Comparison of ENCODE assay signal across 19 cellular contexts in genomic region chr14:72616811-72617210, GRCh38.
DNase-seq lines count a peak whose midpoint lies in the region; TF ChIP-seq lines count a peak whose summit lies in the region.
"Had no signal": no experiment of that assay in that cellular context is flagged by ENCODE, and none has a peak within 500 bp of the region (broad histone marks: within the 10 kb centered on the region; RNA-seq: fewer than 3 reads in every experiment).

No MANE protein-coding gene starts in this region.

- H3K27ac ChIP-seq in SJSA1 (peak overlapping the region; percentile 83), skeletal muscle tissue (ENCODE audit: low read depth, low read length) (peak overlapping the region; percentile 88)
- no peak overlapping the region for H3K27ac ChIP-seq in effector memory CD4-positive, alpha-beta T cell (ENCODE audit: insufficient read depth, low read length, poor library complexity, severe bottlenecking)

- no peak overlapping the region for H3K4me3 ChIP-seq in SJSA1
- H3K4me3 ChIP-seq in skeletal muscle tissue (ENCODE audit: low read length in 3 of 3), result no peak overlapping the region
- H3K4me3 ChIP-seq in effector memory CD4-positive, alpha-beta T cell (ENCODE audit: insufficient read depth, low read depth, low read length, poor library complexity, severe bottlenecking), result no peak overlapping the region
- H3K4me3 ChIP-seq: esophagus squamous epithelium, tibial nerve had no signal

- H3K36me3 Mint-ChIP-seq in chondrocyte (ENCODE audit: low read depth), result no peaks in the 10 kb centered on the region
- no peaks in the 10 kb centered on the region for H3K36me3 Mint-ChIP-seq in mesothelial cell of epicardium
- H3K36me3 Mint-ChIP-seq: activated naive CD8-positive, alpha-beta T cell treated with anti-CD3 and anti-CD28 coated beads for 36 hours; CD4-positive, alpha-beta memory T cell; IgD-negative memory B cell; WTC11 had no signal

- H3K4me1 ChIP-seq in SJSA1 (replicated peaks) (peaks cover 60% of the 10 kb centered on the region), skeletal muscle tissue (ENCODE audit: control insufficient read depth in 3 of 3, insufficient read depth in 3 of 3, low read length in 3 of 3) (peaks cover 63 to 74% (median 64%) of the 10 kb centered on the region in 3 donors)
- no peaks in the 10 kb centered on the region for H3K4me1 ChIP-seq in effector memory CD4-positive, alpha-beta T cell (ENCODE audit: control insufficient read depth, insufficient read depth, low read length, poor library complexity, severe bottlenecking)

- H3K9me3 ChIP-seq in SJSA1 (replicated peaks) (no peaks in the 10 kb centered on the region), skeletal muscle tissue (ENCODE audit: control insufficient read depth in 3 of 3, low read length in 3 of 3) (no peaks in the 10 kb centered on the region)
- no peaks in the 10 kb centered on the region for H3K9me3 ChIP-seq in effector memory CD4-positive, alpha-beta T cell (ENCODE audit: control insufficient read depth, low read length)
- H3K9me3 ChIP-seq: esophagus squamous epithelium, tibial nerve had no signal

- H3K9me3 Mint-ChIP-seq in chondrocyte (ENCODE audit: low read depth) (no peaks in the 10 kb centered on the region), mesothelial cell of epicardium (peaks cover under 1% of the 10 kb centered on the region)
- H3K9me3 Mint-ChIP-seq: activated naive CD8-positive, alpha-beta T cell treated with anti-CD3 and anti-CD28 coated beads for 36 hours; CD4-positive, alpha-beta memory T cell; effector memory CD8-positive, alpha-beta T cell; stimulated activated naive CD8-positive, alpha-beta T cell treated with anti-CD3 and anti-CD28 coated beads, Interleukin-15, Interleukin-2, amounts not matched to agents 100 ng/mL and 50 ng/mL, for 24 hours had no signal

- no peaks in the 10 kb centered on the region for H3K36me3 ChIP-seq in SJSA1
- H3K36me3 ChIP-seq in skeletal muscle tissue (ENCODE audit: control insufficient read depth in 3 of 3, insufficient read depth in 3 of 3, low read length in 3 of 3), result peaks cover 0 to 4% (median 0%) of the 10 kb centered on the region in 3 donors
- no peaks in the 10 kb centered on the region for H3K36me3 ChIP-seq in effector memory CD4-positive, alpha-beta T cell (ENCODE audit: control insufficient read depth, insufficient read depth, low read length)
- H3K36me3 ChIP-seq: esophagus squamous epithelium, tibial nerve had no signal

- no peak for DNase-seq in SJSA1 (ENCODE audit: low read depth in 1 of 2, low spot score in 2 of 2)
- DNase-seq in chondrocyte (ENCODE audit: low spot score), result no peak
- DNase-seq in mesothelial cell of epicardium (ENCODE audit: low spot score in 2 of 2, unreplicated experiment in 2 of 2), result no peak
- DNase-seq in H4 (ENCODE audit: low spot score), result no peak
- DNase-seq in effector memory CD4-positive, alpha-beta T cell, result no peak
- no peak for DNase-seq in MV-4-11 (lab: John Stamatoyannopoulos, UW)
- DNase-seq: activated naive CD8-positive, alpha-beta T cell treated with anti-CD3 and anti-CD28 coated beads for 36 hours; CD4-positive, alpha-beta memory T cell; effector memory CD8-positive, alpha-beta T cell; esophagus squamous epithelium; NCI-H510A treated with DMSO at 0.1 percent for 48 hours; NK-92 treated with Interleukin-12 subunit alpha and Interleukin-12 subunit beta, amount 100 ng/mL, for 24 hours; occipital lobe; SIG-M5 had no signal

- H3K4me3 Mint-ChIP-seq in chondrocyte (ENCODE audit: unreplicated experiment), result no peak overlapping the region
- H3K4me3 Mint-ChIP-seq in mesothelial cell of epicardium, result no peak overlapping the region
- H3K4me3 Mint-ChIP-seq: activated naive CD8-positive, alpha-beta T cell treated with anti-CD3 and anti-CD28 coated beads for 36 hours; CD4-positive, alpha-beta memory T cell; effector memory CD8-positive, alpha-beta T cell; IgD-negative memory B cell; stimulated activated naive CD8-positive, alpha-beta T cell treated with anti-CD3 and anti-CD28 coated beads, Interleukin-15, Interleukin-2, amounts not matched to agents 100 ng/mL and 50 ng/mL, for 24 hours; WTC11 had no signal

- H3K27me3 ChIP-seq in SJSA1 (replicated peaks), result no peaks in the 10 kb centered on the region
- no peaks in the 10 kb centered on the region for H3K27me3 ChIP-seq in skeletal muscle tissue (ENCODE audit: control insufficient read depth in 3 of 3, insufficient read depth in 3 of 3, low read length in 3 of 3)
- no peaks in the 10 kb centered on the region for H3K27me3 ChIP-seq in effector memory CD4-positive, alpha-beta T cell (replicated peaks; ENCODE audit: control insufficient read depth, insufficient read depth, low read length, poor library complexity, severe bottlenecking)
- H3K27me3 ChIP-seq: esophagus squamous epithelium, tibial nerve had no signal

- H3K4me1 Mint-ChIP-seq in chondrocyte (ENCODE audit: low read depth) (peaks cover 49% of the 10 kb centered on the region), mesothelial cell of epicardium (peaks cover 56% of the 10 kb centered on the region)
- H3K4me1 Mint-ChIP-seq: activated naive CD8-positive, alpha-beta T cell treated with anti-CD3 and anti-CD28 coated beads for 36 hours had no signal

- no peaks in the 10 kb centered on the region for H3K27me3 Mint-ChIP-seq in chondrocyte (ENCODE audit: low read depth)
- peaks cover 4% of the 10 kb centered on the region for H3K27me3 Mint-ChIP-seq in mesothelial cell of epicardium (ENCODE audit: low read depth)
- H3K27me3 Mint-ChIP-seq: activated naive CD8-positive, alpha-beta T cell treated with anti-CD3 and anti-CD28 coated beads for 36 hours had no signal

- peak overlapping the region; percentile 86 for H3K27ac Mint-ChIP-seq in chondrocyte (ENCODE audit: unreplicated experiment)
- peak overlapping the region; percentile 52 for H3K27ac Mint-ChIP-seq in mesothelial cell of epicardium
- H3K27ac Mint-ChIP-seq: activated naive CD8-positive, alpha-beta T cell treated with anti-CD3 and anti-CD28 coated beads for 36 hours; CD4-positive, alpha-beta memory T cell; effector memory CD8-positive, alpha-beta T cell; IgD-negative memory B cell; stimulated activated naive CD8-positive, alpha-beta T cell treated with anti-CD3 and anti-CD28 coated beads, Interleukin-15, Interleukin-2, amounts not matched to agents 100 ng/mL and 50 ng/mL, for 24 hours; WTC11 had no signal

- TF ChIP-seq CTCF in chondrocyte (IDR thresholded peaks at IDR 0.05), result no peak
- no peak for TF ChIP-seq CTCF in mesothelial cell of epicardium (IDR thresholded peaks at IDR 0.05; ENCODE audit: unreplicated experiment)

- peak overlapping the region in 1 of 3 donors; percentile 59 for H3K9ac ChIP-seq in skeletal muscle tissue (ENCODE audit: low read depth in 1 of 3, low read length in 3 of 3)
